1 cellular context compared by ENCODE assay signal in genomic region chr7:33742521-33742920, GRCh38.
TF ChIP-seq lines count a peak whose summit lies in the region.

No MANE protein-coding gene starts in this region.

TF ChIP-seq in GM12891, 5 proteins besides CTCF, POLR2A, EP300 and RAD21:
- TF ChIP-seq SPI1 (IDR thresholded peaks at IDR 0.05; ENCODE audit: low read depth, low read length): no peak
- TF ChIP-seq POLR2AphosphoS5 (IDR thresholded peaks at IDR 0.05; ENCODE audit: low read depth, low read length): no peak
- no peak for TF ChIP-seq TAF1 (IDR thresholded peaks at IDR 0.05; ENCODE audit: low read depth, low read length)
- no peak for TF ChIP-seq PAX5 (IDR thresholded peaks at IDR 0.05; ENCODE audit: insufficient read depth, low read length, severe bottlenecking)
- TF ChIP-seq POU2F2 (IDR thresholded peaks at IDR 0.05; ENCODE audit: low read depth, low read length): no peak
